Comparison of ENCODE assay signal across 12 cellular contexts in the genomic region with DNA sequence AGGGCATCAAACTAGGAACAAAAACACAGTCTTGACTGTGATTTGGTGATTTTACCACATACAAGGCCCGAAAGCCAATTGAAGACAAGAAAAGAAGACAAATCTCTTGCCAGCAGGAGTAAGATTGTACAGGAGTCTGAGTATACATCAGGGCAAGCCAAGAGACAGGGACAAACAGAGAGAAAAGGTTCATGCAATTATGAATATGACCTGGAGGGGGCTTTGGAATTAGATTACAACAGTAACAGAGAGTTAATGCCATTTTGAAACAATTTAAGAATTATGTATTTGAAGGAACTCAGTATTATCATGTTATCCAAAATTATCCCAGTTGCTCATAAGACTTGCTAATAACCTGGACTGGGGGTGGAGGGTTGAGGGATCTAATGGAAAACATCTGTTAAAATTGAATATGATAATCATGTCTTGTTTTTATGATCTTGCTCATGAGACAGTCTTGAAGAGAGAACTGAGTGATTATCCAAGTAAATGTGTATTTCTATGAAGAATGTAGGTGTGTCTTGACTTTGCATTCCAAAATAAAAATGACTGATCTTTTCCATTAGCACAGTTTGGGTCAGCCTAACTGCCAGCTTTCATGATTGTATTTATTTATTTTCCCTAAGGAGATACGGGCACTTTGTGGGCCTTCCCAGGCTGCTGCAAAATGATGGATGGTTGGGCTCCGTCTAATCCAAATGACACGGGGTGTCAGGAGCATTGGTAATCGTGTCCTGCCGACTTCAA.
A peak's percentile ranks its signal among the peaks of the same experiment; 100 is the strongest.
DNase-seq lines count a peak whose midpoint lies in the region; ATAC-seq, FAIRE-seq and TF ChIP-seq lines count a peak whose summit lies in the region.
"Had no signal": no experiment of that assay in that cellular context is flagged by ENCODE, and none has a peak within 500 bp of the region (broad histone marks: within the 10 kb centered on the region; RNA-seq: fewer than 3 reads in every experiment).

No MANE protein-coding gene starts in this region.

- in situ Hi-C loops in K562 (cut with MboI) = no loop called here
- in situ Hi-C loops in G401 (cut with HindIII; ENCODE audit: low sequenced_read_pairs) = no loop called here

- no peaks in the 10 kb centered on the region for H3K9me3 ChIP-seq in K562 (replicated peaks; ENCODE audit: control insufficient read depth, insufficient read depth, low read depth, low read length)
- H3K9me3 ChIP-seq: sigmoid colon had no signal

- no peaks in the 10 kb centered on the region for H3K4me1 ChIP-seq in K562 (replicated peaks in 1 of 2; ENCODE audit: control insufficient read depth in 2 of 2, insufficient read depth in 2 of 2, low read length in 2 of 2)

- H3K4me2 ChIP-seq in K562 (ENCODE audit: insufficient read depth, low read length) = no peak overlapping the region

- no peak for TF ChIP-seq POLR2A in K562 (conservative IDR thresholded peaks at IDR 0.05)

- peak; percentile 42 for FAIRE-seq in K562 (lab: Jason Lieb, UNC)

- 0% methylated on average over 6 of the region's 6 CpGs for WGBS in K562 (ENCODE audit: insufficient coverage, low coverage, missing lambda C conversion rate)

- POLR2A ChIA-PET in K562 (lab: Yijun Ruan, JAX) = interaction anchor here (0.6 kb wide), 1 partner anchor 670 kb away, joined by 5 read pairs; no protein-coding TSS in a partner anchor

- TF ChIP-seq RAD21 in K562 (CRISPR knock-in tag; conservative IDR thresholded peaks at IDR 0.05 in 1 of 2, IDR thresholded peaks at IDR 0.05 in 1 of 2) = no peak

- DNase-seq in NCI-H2171 treated with DMSO at 0.1 percent for 48 hours (lab: John Stamatoyannopoulos, UW) (peak; percentile 28), NCI-H2171 (lab: John Stamatoyannopoulos, UW) (no peak), LNCaP clone FGC (ENCODE audit: low read depth) (no peak), K562 (ENCODE audit: extremely low read depth in 1 of 4, low spot score in 3 of 4) (no peak), omental fat pad (ENCODE audit: low spot score) (no peak), G401 (ENCODE audit: low spot score) (no peak)
- DNase-seq: activated CD4-positive, alpha-beta T cell treated with anti-CD3 and anti-CD28 coated beads for 48 hours; C1 segment of cervical spinal cord; NCI-H2081; sigmoid colon had no signal

- no peak overlapping the region for H3K4me3 ChIP-seq in LNCaP clone FGC (ENCODE audit: low read depth, low read length)
- H3K4me3 ChIP-seq in K562 = no peak overlapping the region
- H3K4me3 ChIP-seq: sigmoid colon had no signal

- TF ChIP-seq EP300 in K562 (IDR thresholded peaks at IDR 0.05; ENCODE audit: low read length) = no peak

- no peak overlapping the region for H3K27ac ChIP-seq in K562 (ENCODE audit: extremely low read depth, low read depth, low read length)
- H3K27ac ChIP-seq: sigmoid colon had no signal

- intact Hi-C loops in K562 (cut with micrococcal nuclease) = no loop called here

- BruUV-seq in K562 (replicated peaks; lab: Mats Ljungman, UMichigan) = no TSS peak

- H4K20me1 ChIP-seq in K562 (replicated peaks; ENCODE audit: control insufficient read depth, insufficient read depth, low read length) = no peaks in the 10 kb centered on the region; the same call in 1 of the 2 replicates

- no peaks in the 10 kb centered on the region for H3K79me2 ChIP-seq in K562 (ENCODE audit: control insufficient read depth, insufficient read depth, low read length)

- H2AFZ ChIP-seq in K562 (ENCODE audit: low read depth, low read length) = no peak overlapping the region

- peak; percentile 57; the same call in 1 of the 3 replicates for ATAC-seq in K562
- ATAC-seq in omental fat pad (ENCODE audit: low FRiP score) = peak; percentile 54
- no peak for ATAC-seq in GM18519 (IDR thresholded peaks at IDR 0.05; ENCODE audit: low FRiP score, unreplicated experiment)
- ATAC-seq in HG02642 (IDR thresholded peaks at IDR 0.05; ENCODE audit: poor library complexity, unreplicated experiment) = no peak

- no peaks in the 10 kb centered on the region for H3K36me3 ChIP-seq in K562 (ENCODE audit: control insufficient read depth, insufficient read depth, low read length)
- H3K36me3 ChIP-seq: sigmoid colon had no signal

- no peaks in the 10 kb centered on the region for H3K9me1 ChIP-seq in K562 (ENCODE audit: control insufficient read depth, insufficient read depth, low read length)

- CTCF ChIA-PET in K562 (lab: Yijun Ruan, JAX; ENCODE audit: low intra/inter-chr PET ratio) = no interaction called here

- H3K9ac ChIP-seq in K562 (ENCODE audit: insufficient read depth in 1 of 2, low read depth in 2 of 2, low read length in 2 of 2) = no peak overlapping the region

- TF ChIP-seq CTCF in LNCaP clone FGC (IDR thresholded peaks at IDR 0.05; ENCODE audit: control insufficient read depth, extremely low read depth, insufficient read depth) (peak; percentile 25; the same call in 1 of the 2 replicates), K562 (IDR thresholded peaks at IDR 0.05 in 2 of 3, conservative IDR thresholded peaks at IDR 0.05 in 1 of 3; ENCODE audit: insufficient read depth in 2 of 3, low read depth in 1 of 3, low read length in 3 of 3) (peak in 2 of 3 experiments; percentile 4 to 25; a peak in 1 of 6 replicates), omental fat pad (IDR thresholded peaks at IDR 0.05) (no peak)

- H3K27me3 ChIP-seq in K562 (ENCODE audit: control insufficient read depth in 2 of 2, insufficient read depth in 2 of 2, low read length in 2 of 2) = peaks cover 33 to 36% of the 10 kb centered on the region in 2 experiments; a peak in 4 of 5 replicates
- H3K27me3 ChIP-seq: sigmoid colon had no signal

TF ChIP-seq in K562, 482 proteins besides CTCF, POLR2A, EP300 and RAD21 (continues in another document):
- TF ChIP-seq, protein P1, sequence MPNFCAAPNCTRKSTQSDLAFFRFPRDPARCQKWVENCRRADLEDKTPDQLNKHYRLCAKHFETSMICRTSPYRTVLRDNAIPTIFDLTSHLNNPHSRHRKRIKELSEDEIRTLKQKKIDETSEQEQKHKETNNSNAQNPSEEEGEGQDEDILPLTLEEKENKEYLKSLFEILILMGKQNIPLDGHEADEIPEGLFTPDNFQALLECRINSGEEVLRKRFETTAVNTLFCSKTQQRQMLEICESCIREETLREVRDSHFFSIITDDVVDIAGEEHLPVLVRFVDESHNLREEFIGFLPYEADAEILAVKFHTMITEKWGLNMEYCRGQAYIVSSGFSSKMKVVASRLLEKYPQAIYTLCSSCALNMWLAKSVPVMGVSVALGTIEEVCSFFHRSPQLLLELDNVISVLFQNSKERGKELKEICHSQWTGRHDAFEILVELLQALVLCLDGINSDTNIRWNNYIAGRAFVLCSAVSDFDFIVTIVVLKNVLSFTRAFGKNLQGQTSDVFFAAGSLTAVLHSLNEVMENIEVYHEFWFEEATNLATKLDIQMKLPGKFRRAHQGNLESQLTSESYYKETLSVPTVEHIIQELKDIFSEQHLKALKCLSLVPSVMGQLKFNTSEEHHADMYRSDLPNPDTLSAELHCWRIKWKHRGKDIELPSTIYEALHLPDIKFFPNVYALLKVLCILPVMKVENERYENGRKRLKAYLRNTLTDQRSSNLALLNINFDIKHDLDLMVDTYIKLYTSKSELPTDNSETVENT (CRISPR knock-in tag; IDR thresholded peaks at IDR 0.05) = no peak
- TF ChIP-seq ZNF395 (CRISPR knock-in tag; IDR thresholded peaks at IDR 0.05) = no peak
- TF ChIP-seq ZNF512 (tag; IDR thresholded peaks at IDR 0.05) = no peak
- no peak for TF ChIP-seq PHB (CRISPR knock-in tag; IDR thresholded peaks at IDR 0.05)
- no peak for TF ChIP-seq DLX4 (CRISPR knock-in tag; IDR thresholded peaks at IDR 0.05)
- TF ChIP-seq SAFB (IDR thresholded peaks at IDR 0.05; ENCODE audit: borderline replicate concordance, low read depth, low read length) = no peak
- TF ChIP-seq MTA2 (IDR thresholded peaks at IDR 0.05; ENCODE audit: low read depth) = no peak
- no peak for TF ChIP-seq ARID2 (IDR thresholded peaks at IDR 0.05)
- no peak for TF ChIP-seq KDM2B (CRISPR knock-in tag; IDR thresholded peaks at IDR 0.05)
- TF ChIP-seq BRD9 (IDR thresholded peaks at IDR 0.05; ENCODE audit: low read depth, partially characterized antibody) = no peak

Comparison
In these comparisons a context has a peak if more than half of its experiments do, and no peak if none do; other contexts are left out.
1. CTCF ChIP-seq: peak in LNCaP clone FGC (single experiment) and K562 (2 of 3); none in omental fat pad (0 of 3).
2. ATAC-seq: peak in K562 (single experiment) and omental fat pad (single experiment); none in GM18519 (single experiment) and HG02642 (single experiment).